In genomic region chr4:183426507-183426906, GRCh38 we compare ENCODE assay signal across 12 cellular contexts.
"Had no signal": no experiment of that assay in that cellular context is flagged by ENCODE, and none has a peak within 500 bp of the region (broad histone marks: within the 10 kb centered on the region; RNA-seq: fewer than 3 reads in every experiment).

No MANE protein-coding gene starts in this region.

- H3K4me1 ChIP-seq: body of pancreas, parathyroid adenoma had no signal

- DNase-seq: activated naive CD4-positive, alpha-beta T cell; amygdala; body of pancreas; caudate nucleus; left lung; mammary epithelial cell; stimulated activated CD4-positive, alpha-beta T cell treated with anti-CD3 and anti-CD28 coated beads, Interleukin-1b, Interleukin-23, amount 100 ng/mL, for 48 hours; T-helper 2 cell had no signal

- H3K27me3 ChIP-seq: body of pancreas, esophagus muscularis mucosa, left lung had no signal

- H3K36me3 ChIP-seq: esophagus muscularis mucosa, left lung had no signal

- H3K27ac Mint-ChIP-seq: WTC11 had no signal

- H3K4me3 ChIP-seq: body of pancreas, esophagus muscularis mucosa, left lung had no signal

- ATAC-seq: body of pancreas, left lung, SK-N-SH treated with all-trans-retinoic acid at 6 μM for 48 hours, WTC11 had no signal

- H3K4me3 Mint-ChIP-seq: WTC11 had no signal

- H3K9me3 ChIP-seq: body of pancreas, esophagus muscularis mucosa, left lung had no signal

- H3K36me3 Mint-ChIP-seq: WTC11 had no signal

- H3K27ac ChIP-seq: body of pancreas, esophagus muscularis mucosa, left lung, parathyroid adenoma had no signal
